In genomic region chr20:10504893-10505292, GRCh38 we compare ENCODE assay signal across 14 cellular contexts.
A peak's percentile ranks its signal among the peaks of the same experiment; 100 is the strongest.
DNase-seq lines count a peak whose midpoint lies in the region; ATAC-seq and TF ChIP-seq lines count a peak whose summit lies in the region.
"Had no signal": no experiment of that assay in that cellular context is flagged by ENCODE, and none has a peak within 500 bp of the region (broad histone marks: within the 10 kb centered on the region; RNA-seq: fewer than 3 reads in every experiment).

No MANE protein-coding gene starts in this region.

- DNase-seq in AG10803 (ENCODE audit: low read depth) (peak; percentile 72), NCI-H446 (lab: John Stamatoyannopoulos, UW) (peak; percentile 39 to 52), esophagus muscularis mucosa (ENCODE audit: extremely low spot score) (no peak), psoas muscle (no peak), HK-2 (ENCODE audit: unreplicated experiment) (no peak)
- DNase-seq in activated CD8-positive, alpha-beta memory T cell treated with anti-CD3 and anti-CD28 coated beads for 24 hours: no peak
- DNase-seq: CD4-positive, CD25-positive, alpha-beta regulatory T cell; cortex of kidney; natural killer cell; stimulated activated CD4-positive, alpha-beta T cell treated with anti-CD3 and anti-CD28 coated beads, Interleukin-4, amount 100 ng/mL, for 4 hours; trophoblast cell had no signal

- intact Hi-C loops in esophagus muscularis mucosa (cut with DNase I) (no loop called here), psoas muscle (cut with DNase I) (no loop called here)

- 69% methylated on average over 3 of the region's 3 CpGs for WGBS in esophagus muscularis mucosa
- WGBS in psoas muscle, 3 donors: 57 to 70% (median 68%) methylated on average over 3 of the region's 3 CpGs

- no peaks in the 10 kb centered on the region for H3K36me3 ChIP-seq in esophagus muscularis mucosa
- H3K36me3 ChIP-seq in psoas muscle (ENCODE audit: insufficient read depth in 1 of 2, low read depth in 1 of 2): no peaks in the 10 kb centered on the region

- TF ChIP-seq CTCF in AG10803 (conservative IDR thresholded peaks at IDR 0.05; ENCODE audit: low read length) (no peak), esophagus muscularis mucosa (IDR thresholded peaks at IDR 0.05) (no peak), psoas muscle (IDR thresholded peaks at IDR 0.05) (no peak)

- H3K4me1 ChIP-seq in esophagus muscularis mucosa (peaks cover 20 to 42% (median 38%) of the 10 kb centered on the region in 4 donors), psoas muscle (peaks cover 38% of the 10 kb centered on the region)

- TF ChIP-seq POLR2A in esophagus muscularis mucosa (IDR thresholded peaks at IDR 0.05; ENCODE audit: low read depth): no peak

- H3K27me3 ChIP-seq in esophagus muscularis mucosa: no peaks in the 10 kb centered on the region
- no peaks in the 10 kb centered on the region for H3K27me3 ChIP-seq in psoas muscle (ENCODE audit: insufficient read depth in 3 of 3, low read length in 2 of 3)

- H3K27ac ChIP-seq in esophagus muscularis mucosa (replicated peaks in 1 of 4) (peak overlapping the region; percentile 49 to 71 (median 64)), psoas muscle (peak overlapping the region; percentile 34)

- no peaks in the 10 kb centered on the region for H3K9me3 ChIP-seq in esophagus muscularis mucosa
- no peaks in the 10 kb centered on the region for H3K9me3 ChIP-seq in psoas muscle

- H3K4me3 ChIP-seq in AG10803 (ENCODE audit: low read length) (no peak overlapping the region), esophagus muscularis mucosa (no peak overlapping the region), psoas muscle (no peak overlapping the region)

- no peak for TF ChIP-seq EP300 in esophagus muscularis mucosa (IDR thresholded peaks at IDR 0.05)

- peak in 3 of 4 donors; percentile 29 to 68 (median 50) for ATAC-seq in psoas muscle
- no peak for ATAC-seq in HG02970 (IDR thresholded peaks at IDR 0.05; ENCODE audit: low FRiP score, unreplicated experiment)
- no peak for ATAC-seq in GM18517 (IDR thresholded peaks at IDR 0.05; ENCODE audit: unreplicated experiment)
- ATAC-seq: natural killer cell, Panc1 had no signal

Comparison
In these comparisons a context has a peak if more than half of its experiments do, and no peak if none do; other contexts are left out.
1. DNase-seq: peak in AG10803 (single experiment) and NCI-H446 (2 of 2); none in esophagus muscularis mucosa (single experiment), psoas muscle (0 of 2), HK-2 (single experiment) and activated CD8-positive, alpha-beta memory T cell treated with anti-CD3 and anti-CD28 coated beads for 24 hours (single experiment).
2. ATAC-seq: peak in psoas muscle (3 of 4); none in HG02970 (single experiment) and GM18517 (single experiment).